ENCODE assay signal across 8 cellular contexts in genomic region chr10:6920072-6921019, GRCh38.
DNase-seq lines count a peak whose midpoint lies in the region; ATAC-seq and TF ChIP-seq lines count a peak whose summit lies in the region.

No MANE protein-coding gene starts in this region.

- ATAC-seq in GM18511 (IDR thresholded peaks at IDR 0.05; ENCODE audit: unreplicated experiment) (peak; percentile 93), HG02973 (IDR thresholded peaks at IDR 0.05; ENCODE audit: unreplicated experiment) (peak; percentile 97)
- ATAC-seq in naive thymus-derived CD8-positive, alpha-beta T cell = peak; percentile 100
- peak; percentile 93 for ATAC-seq in stimulated activated memory B cell treated with anti-CD40 and anti-IgM and Interleukin-4, amounts not matched to agents 10 μg/mL and 1 μg/mL and 100 μg/mL, for 72 hours

- H3K4me1 ChIP-seq in A673 (ENCODE audit: insufficient read depth, low read length, poor library complexity, severe bottlenecking) = no peaks in the 10 kb centered on the region

- peak; percentile 82 for TF ChIP-seq CTCF in A673 (conservative IDR thresholded peaks at IDR 0.05; ENCODE audit: low read depth, low read length)
- TF ChIP-seq CTCF in epithelial cell of proximal tubule (conservative IDR thresholded peaks at IDR 0.05; ENCODE audit: low read depth, low read length) = peak; percentile 77

- no peaks in the 10 kb centered on the region for H3K36me3 ChIP-seq in A673 (ENCODE audit: insufficient read depth, low read length, poor library complexity, severe bottlenecking)

- no peaks in the 10 kb centered on the region for H3K36me3 Mint-ChIP-seq in naive thymus-derived CD8-positive, alpha-beta T cell
- no peaks in the 10 kb centered on the region for H3K36me3 Mint-ChIP-seq in stimulated activated memory B cell treated with anti-CD40 and anti-IgM and Interleukin-4, amounts not matched to agents 10 μg/mL and 1 μg/mL and 100 μg/mL, for 72 hours

- peak; percentile 84 for DNase-seq in A673 (ENCODE audit: low spot score)
- peak; percentile 32 for DNase-seq in NCI-H82 treated with DMSO at 0.1 percent for 48 hours (lab: John Stamatoyannopoulos, UW; ENCODE audit: unreplicated experiment)
- peak; percentile 60 for DNase-seq in activated CD8-positive, alpha-beta memory T cell treated with anti-CD3 and anti-CD28 coated beads, Interleukin-2, amount 50 U/mL, for 1 hour (ENCODE audit: extremely low read depth)
- peak; percentile 1 for DNase-seq in epithelial cell of proximal tubule (ENCODE audit: low read depth)
- peak; percentile 56 to 88 (median 70) for DNase-seq in naive thymus-derived CD8-positive, alpha-beta T cell

- intact Hi-C loops in A673 (cut with micrococcal nuclease; ENCODE audit: unreplicated experiment) = loop anchor here (5.0 to 10.0 kb wide), 2 partner anchors 194 to 492 kb away; partner anchors contain the start of gene SFMBT2

- peak overlapping the region in 4 of 10 donors; percentile 7 to 55 (median 42) for H3K4me3 Mint-ChIP-seq in naive thymus-derived CD8-positive, alpha-beta T cell
- peak overlapping the region; percentile 52 for H3K4me3 Mint-ChIP-seq in stimulated activated memory B cell treated with anti-CD40 and anti-IgM and Interleukin-4, amounts not matched to agents 10 μg/mL and 1 μg/mL and 100 μg/mL, for 72 hours

- BruUV-seq in A673 (replicated peaks; lab: Mats Ljungman, UMichigan) = no TSS peak

- H3K4me3 ChIP-seq in A673 (ENCODE audit: low read depth, low read length, poor library complexity, severe bottlenecking) (no peak overlapping the region), epithelial cell of proximal tubule (ENCODE audit: low read depth, low read length) (no peak overlapping the region)

- POLR2A ChIA-PET in A673 (lab: Charles Lee; ENCODE audit: low non-redundant PET) = interaction anchor here (0.7 kb wide), 1 partner anchor 8 kb away, joined by 6 read pairs; no protein-coding TSS in a partner anchor
- POLR2A ChIA-PET in naive thymus-derived CD8-positive, alpha-beta T cell (lab: Charles Lee) = no interaction called here

- H3K27ac ChIP-seq in A673 (ENCODE audit: low read depth, low read length, poor library complexity, severe bottlenecking) = no peak overlapping the region

- H3K27me3 ChIP-seq in A673 (replicated peaks; ENCODE audit: insufficient read depth, low read depth, low read length, poor library complexity) = peaks cover 4% of the 10 kb centered on the region

- CTCF ChIA-PET in A673 (lab: Charles Lee) = interaction anchor here (0.5 to 1.2 kb wide), 3 partner anchors 201 to 496 kb away, joined by 3 to 4 read pairs (median 3); partner anchors contain the start of gene SFMBT2

- H3K27ac Mint-ChIP-seq in naive thymus-derived CD8-positive, alpha-beta T cell = peak overlapping the region in 4 of 10 donors; percentile 6 to 38 (median 25)
- no peak overlapping the region for H3K27ac Mint-ChIP-seq in stimulated activated memory B cell treated with anti-CD40 and anti-IgM and Interleukin-4, amounts not matched to agents 10 μg/mL and 1 μg/mL and 100 μg/mL, for 72 hours

- peaks cover 8 to 37% (median 14%) of the 10 kb centered on the region in 4 donors for H3K4me1 Mint-ChIP-seq in naive thymus-derived CD8-positive, alpha-beta T cell
- H3K4me1 Mint-ChIP-seq in stimulated activated memory B cell treated with anti-CD40 and anti-IgM and Interleukin-4, amounts not matched to agents 10 μg/mL and 1 μg/mL and 100 μg/mL, for 72 hours = peaks cover 45% of the 10 kb centered on the region

- H3K9me3 ChIP-seq in A673 (ENCODE audit: low read depth, low read length, poor library complexity, severe bottlenecking) = no peaks in the 10 kb centered on the region

- H3K27me3 Mint-ChIP-seq in naive thymus-derived CD8-positive, alpha-beta T cell = peaks cover 5 to 28% (median 20%) of the 10 kb centered on the region in 5 donors
- H3K27me3 Mint-ChIP-seq in stimulated activated memory B cell treated with anti-CD40 and anti-IgM and Interleukin-4, amounts not matched to agents 10 μg/mL and 1 μg/mL and 100 μg/mL, for 72 hours = no peaks in the 10 kb centered on the region

- no peaks in the 10 kb centered on the region for H3K9me3 Mint-ChIP-seq in naive thymus-derived CD8-positive, alpha-beta T cell
- H3K9me3 Mint-ChIP-seq in stimulated activated memory B cell treated with anti-CD40 and anti-IgM and Interleukin-4, amounts not matched to agents 10 μg/mL and 1 μg/mL and 100 μg/mL, for 72 hours = no peaks in the 10 kb centered on the region

Comparison
In these comparisons a context has a peak if more than half of its experiments do, and no peak if none do; other contexts are left out.
1. DNase-seq: peak in every context shown above with its lines; median percentile 84 in A673; 70 in naive thymus-derived CD8-positive, alpha-beta T cell; 60 in activated CD8-positive, alpha-beta memory T cell treated with anti-CD3 and anti-CD28 coated beads, Interleukin-2, amount 50 U/mL, for 1 hour; 32 in NCI-H82 treated with DMSO at 0.1 percent for 48 hours; 1 in epithelial cell of proximal tubule.